1 cellular context compared by ENCODE assay signal in genomic region chr5:166962470-166962869, GRCh38.
TF ChIP-seq lines count a peak whose summit lies in the region.

No MANE protein-coding gene starts in this region.

TF ChIP-seq in GM23338, 12 proteins besides CTCF, POLR2A, EP300 and RAD21 (continued from another document):
- TF ChIP-seq ZNF462 (CRISPR knock-in tag; IDR thresholded peaks at IDR 0.05) (no peak), ZNF114 (CRISPR knock-in tag; IDR thresholded peaks at IDR 0.05) (no peak), REST (IDR thresholded peaks at IDR 0.05; ENCODE audit: unreplicated experiment) (no peak), NANOG (IDR thresholded peaks at IDR 0.05; ENCODE audit: borderline replicate concordance) (no peak), EZH2phosphoT487 (IDR thresholded peaks at IDR 0.05; ENCODE audit: unreplicated experiment) (no peak)
